1 cellular context compared by ENCODE assay signal in genomic region chr6:31619805-31620585, GRCh38.
TF ChIP-seq lines count a peak whose summit lies in the region.

No MANE protein-coding gene starts in this region.

TF ChIP-seq in K562, 482 proteins besides CTCF, POLR2A, EP300 and RAD21 (continued from another document and continues in another):
- peak; percentile 95 for TF ChIP-seq MGA (IDR thresholded peaks at IDR 0.05)
- peak; percentile 87 for TF ChIP-seq PHF20 (IDR thresholded peaks at IDR 0.05; ENCODE audit: partially characterized antibody)
- no peak for TF ChIP-seq ZNF589 (CRISPR knock-in tag; IDR thresholded peaks at IDR 0.05; ENCODE audit: low read depth)
- peak; percentile 75; the same call in 1 of the 2 replicates for TF ChIP-seq ZFX (CRISPR knock-in tag; IDR thresholded peaks at IDR 0.05)
- no peak for TF ChIP-seq HMG20B (CRISPR knock-in tag; IDR thresholded peaks at IDR 0.05)
- peak; percentile 72; the same call in 1 of the 2 replicates for TF ChIP-seq NR2C2 (CRISPR knock-in tag; IDR thresholded peaks at IDR 0.05)
- TF ChIP-seq NR2C2 (tag; IDR thresholded peaks at IDR 0.05): no peak
- TF ChIP-seq CHCHD3 (CRISPR knock-in tag; IDR thresholded peaks at IDR 0.05): peak; percentile 80; the same call in 1 of the 2 replicates
- 0 out of 2 replicates have a peak, but pooled peaks have one; percentile 43 for TF ChIP-seq ZNF57 (CRISPR knock-in tag; IDR thresholded peaks at IDR 0.05)
- peak; percentile 98 for TF ChIP-seq POLR2B (IDR thresholded peaks at IDR 0.05; ENCODE audit: low read depth, partially characterized antibody)
- peak; percentile 83 for TF ChIP-seq E2F8 (IDR thresholded peaks at IDR 0.05; ENCODE audit: low read depth, partially characterized antibody)
- TF ChIP-seq ZNF318 (IDR thresholded peaks at IDR 0.05; ENCODE audit: borderline replicate concordance in 1 of 2, low read depth in 1 of 2): peak in 1 of 2 experiments; percentile 72; a peak in 2 of 4 replicates
- TF ChIP-seq TSHZ1 (CRISPR knock-in tag; IDR thresholded peaks at IDR 0.05): no peak
- TF ChIP-seq ELK3 (CRISPR knock-in tag; IDR thresholded peaks at IDR 0.05): no peak
- TF ChIP-seq MXI1 (IDR thresholded peaks at IDR 0.05; ENCODE audit: low read depth, low read length): peak; percentile 20; the same call in 1 of the 2 replicates
- 0 out of 4 replicates have a peak, but pooled peaks have one; percentile 35 to 58 for TF ChIP-seq SRF (CRISPR knock-in tag; IDR thresholded peaks at IDR 0.05)
- TF ChIP-seq GABPA (tag; conservative IDR thresholded peaks at IDR 0.05; ENCODE audit: low read depth): peak; percentile 69
- TF ChIP-seq GTF2B (IDR thresholded peaks at IDR 0.05; ENCODE audit: extremely low read depth, insufficient read length): peak; percentile 83
- peak; percentile 22; the same call in 1 of the 2 replicates for TF ChIP-seq ZNF445 (CRISPR knock-in tag; IDR thresholded peaks at IDR 0.05; ENCODE audit: low read depth)
- TF ChIP-seq MTA1 (IDR thresholded peaks at IDR 0.05; ENCODE audit: borderline replicate concordance): peak; percentile 98
